19 cellular contexts compared by ENCODE assay signal in genomic region chr6:123570813-123571684, GRCh38.
DNase-seq lines count a peak whose midpoint lies in the region; ATAC-seq and TF ChIP-seq lines count a peak whose summit lies in the region.
"Had no signal": no experiment of that assay in that cellular context is flagged by ENCODE, and none has a peak within 500 bp of the region (broad histone marks: within the 10 kb centered on the region; RNA-seq: fewer than 3 reads in every experiment).

No MANE protein-coding gene starts in this region.

- H3K4ac ChIP-seq in mesendoderm (ENCODE audit: low read depth, low read length): no peak overlapping the region

- H2BK5ac ChIP-seq in mesendoderm (ENCODE audit: low read length): no peak overlapping the region

- no peaks in the 10 kb centered on the region for H3K9me3 ChIP-seq in right atrium auricular region
- no peaks in the 10 kb centered on the region for H3K9me3 ChIP-seq in right cardiac atrium (ENCODE audit: control insufficient read depth, low read length)
- no peaks in the 10 kb centered on the region for H3K9me3 ChIP-seq in testis
- H3K9me3 ChIP-seq: pancreas, suprapubic skin, vagina had no signal

- DNase-seq in left cardiac atrium: peak; percentile 29
- DNase-seq in right atrium auricular region (ENCODE audit: low spot score): no peak
- peak in 2 of 3 donors; percentile 14 to 30 for DNase-seq in right cardiac atrium
- DNase-seq in testis: peak; percentile 69
- DNase-seq in activated naive CD4-positive, alpha-beta T cell treated with Interleukin-2 at 50 U/mL for 16 hours: no peak
- DNase-seq in mesendoderm: no peak
- DNase-seq: activated CD4-positive, alpha-beta T cell treated with anti-CD3 and anti-CD28 coated beads, Interleukin-2, amount 10 ng/mL, durations not matched to agents 7 days and 5 days; EL; naive thymus-derived CD8-positive, alpha-beta T cell; NCI-H1436; NCI-H82; pancreas; PC-9 had no signal

- H4K8ac ChIP-seq in mesendoderm (ENCODE audit: low read depth, low read length): no peak overlapping the region

- H3K27me3 ChIP-seq in right atrium auricular region: no peaks in the 10 kb centered on the region
- no peaks in the 10 kb centered on the region for H3K27me3 ChIP-seq in right cardiac atrium (ENCODE audit: control insufficient read depth, insufficient read depth)
- H3K27me3 ChIP-seq in testis: no peaks in the 10 kb centered on the region
- H3K27me3 ChIP-seq in mesendoderm (ENCODE audit: insufficient read depth, low read length, poor library complexity): no peaks in the 10 kb centered on the region
- H3K27me3 ChIP-seq: pancreas, suprapubic skin, vagina had no signal

- WGBS in right cardiac atrium: 20% methylated on average over 7 of the region's 7 CpGs
- WGBS in testis, 2 donors: 42 to 55% methylated on average over 7 of the region's 7 CpGs
- WGBS in mesendoderm (ENCODE audit: extremely low coverage, insufficient coverage, low lambda C conversion rate): no CpG with 5 or more reads among the region's 7 CpGs

- H3K36me3 ChIP-seq in right atrium auricular region: peaks cover 11% of the 10 kb centered on the region
- no peaks in the 10 kb centered on the region for H3K36me3 ChIP-seq in testis (ENCODE audit: low read depth, missing control alignments)
- H3K36me3 ChIP-seq in mesendoderm (ENCODE audit: control insufficient read depth, insufficient read depth, low read length): peaks cover 2% of the 10 kb centered on the region
- H3K36me3 ChIP-seq: pancreas, suprapubic skin, vagina had no signal

- peak in 1 of 2 donors; percentile 50 for ATAC-seq in left cardiac atrium
- no peak for ATAC-seq in right cardiac atrium
- no peak for ATAC-seq in HG03442 (IDR thresholded peaks at IDR 0.05; ENCODE audit: unreplicated experiment)
- ATAC-seq: activated naive CD4-positive, alpha-beta T cell treated with anti-CD3 and anti-CD28 coated beads, Interleukin-2, amount 50 U/mL, for 72 hours; GM23338; naive thymus-derived CD8-positive, alpha-beta T cell; pancreas had no signal

- no peak overlapping the region for H3K9ac ChIP-seq in mesendoderm (ENCODE audit: low read length)

- H3K18ac ChIP-seq in mesendoderm (ENCODE audit: low read length): no peak overlapping the region

- no peak overlapping the region for H3K23ac ChIP-seq in mesendoderm (ENCODE audit: low read length)

- peaks cover 0 to 19% of the 10 kb centered on the region in 2 donors for H3K4me1 ChIP-seq in right atrium auricular region
- peaks cover 4% of the 10 kb centered on the region for H3K4me1 ChIP-seq in right cardiac atrium (ENCODE audit: control insufficient read depth, insufficient read depth, low read length)
- H3K4me1 ChIP-seq in testis: no peaks in the 10 kb centered on the region
- H3K4me1 ChIP-seq in mesendoderm (ENCODE audit: control insufficient read depth, low read depth, low read length): no peaks in the 10 kb centered on the region
- H3K4me1 ChIP-seq: pancreas, suprapubic skin, vagina had no signal

- H3K79me2 ChIP-seq in mesendoderm (ENCODE audit: control insufficient read depth, insufficient read depth, low read length): no peaks in the 10 kb centered on the region

- no peak for TF ChIP-seq POLR2A in testis (IDR thresholded peaks at IDR 0.05)

- no peak overlapping the region for H2AK5ac ChIP-seq in mesendoderm (ENCODE audit: low read length)

- H3K27ac ChIP-seq in right atrium auricular region (peak overlapping the region in 1 of 2 donors; percentile 19), right cardiac atrium (ENCODE audit: low read length) (no peak overlapping the region), testis (peak overlapping the region in 1 of 2 donors; percentile 27), mesendoderm (ENCODE audit: low read depth, low read length) (no peak overlapping the region)
- H3K27ac ChIP-seq: pancreas, PC-9, suprapubic skin, vagina had no signal

- no peak overlapping the region for H4K5ac ChIP-seq in mesendoderm (ENCODE audit: low read length)

- H3K56ac ChIP-seq in mesendoderm (ENCODE audit: low read length): no peak overlapping the region

- H3K79me1 ChIP-seq in mesendoderm (ENCODE audit: low read length): no peaks in the 10 kb centered on the region

- H3K4me2 ChIP-seq in mesendoderm (ENCODE audit: low read length): no peak overlapping the region
- H3K4me2 ChIP-seq: GM23338, PC-9 had no signal

- intact Hi-C loops in left cardiac atrium (cut with DNase I): no loop called here
- intact Hi-C loops in right cardiac atrium (cut with DNase I): no loop called here
- intact Hi-C loops in testis (cut with DNase I; ENCODE audit: low total_unique reads): no loop called here

- TF ChIP-seq CTCF in right atrium auricular region (IDR thresholded peaks at IDR 0.05): no peak
- no peak for TF ChIP-seq CTCF in testis (IDR thresholded peaks at IDR 0.05)

- H3K4me3 ChIP-seq in right atrium auricular region: no peak overlapping the region
- H3K4me3 ChIP-seq in right cardiac atrium (ENCODE audit: low read length): no peak overlapping the region
- no peak overlapping the region for H3K4me3 ChIP-seq in testis
- no peak overlapping the region for H3K4me3 ChIP-seq in mesendoderm (ENCODE audit: low read length)
- H3K4me3 ChIP-seq: GM23338, pancreas, PC-9, suprapubic skin, vagina had no signal

- no peak overlapping the region for H2BK120ac ChIP-seq in mesendoderm (ENCODE audit: low read depth, low read length)

- H2BK15ac ChIP-seq in mesendoderm (replicated peaks; ENCODE audit: low read depth): no peak overlapping the region

TF ChIP-seq in PFSK-1, 5 proteins besides CTCF, POLR2A, EP300 and RAD21:
- TF ChIP-seq TAF1 (IDR thresholded peaks at IDR 0.05; ENCODE audit: borderline replicate concordance, insufficient read depth, low read length) (no peak), REST (IDR thresholded peaks at IDR 0.05; ENCODE audit: insufficient read depth in 1 of 2, low read depth in 2 of 2, low read length in 2 of 2) (peak; percentile 53 to 72; a peak in 2 of 4 replicates)

Comparison
In these comparisons a context has a peak if more than half of its experiments do, and no peak if none do; other contexts are left out.
1. DNase-seq: peak in left cardiac atrium (single experiment), right cardiac atrium (2 of 3) and testis (single experiment); none in right atrium auricular region (single experiment), activated naive CD4-positive, alpha-beta T cell treated with Interleukin-2 at 50 U/mL for 16 hours (single experiment) and mesendoderm (single experiment).